In the genomic region with DNA sequence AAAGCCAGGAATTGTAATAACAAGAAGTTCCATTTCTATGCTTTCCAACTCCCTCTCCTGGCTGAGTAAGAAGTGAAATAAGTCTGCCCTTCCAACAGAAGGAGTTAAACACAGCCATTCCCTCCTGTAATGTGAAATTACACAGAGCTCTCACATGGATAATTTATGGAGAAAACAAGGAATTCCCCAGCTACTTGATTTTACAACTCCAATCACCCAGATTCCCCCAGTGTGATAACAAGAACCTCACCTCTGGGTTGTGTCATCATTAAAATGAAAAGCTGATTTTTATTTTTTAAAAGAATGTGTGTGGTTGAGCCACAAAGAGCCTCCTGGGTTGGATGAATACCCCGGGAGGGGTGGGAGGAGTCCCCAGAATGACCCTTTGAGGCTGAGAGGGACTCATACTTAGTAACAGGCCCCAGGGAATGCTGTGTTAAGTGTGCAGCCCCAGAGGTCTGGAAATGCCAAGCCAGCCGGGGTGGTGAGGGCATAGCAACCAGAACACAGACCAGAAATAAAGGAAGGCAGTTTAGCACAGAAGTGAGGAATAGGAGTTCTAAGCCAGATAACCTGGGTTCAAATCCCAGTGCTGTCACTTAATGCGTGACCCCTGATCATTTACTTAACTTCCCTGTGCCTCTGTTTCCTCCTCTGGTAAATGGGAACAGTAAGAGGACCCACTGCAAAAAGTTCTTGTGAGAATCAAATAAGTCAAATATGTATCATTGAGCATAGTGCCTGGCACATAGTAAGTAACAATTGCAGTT, we compare ENCODE assay signal across 10 cellular contexts.
A peak's percentile ranks its signal among the peaks of the same experiment; 100 is the strongest.
DNase-seq lines count a peak whose midpoint lies in the region; TF ChIP-seq lines count a peak whose summit lies in the region.
"Had no signal": no experiment of that assay in that cellular context is flagged by ENCODE, and none has a peak within 500 bp of the region (broad histone marks: within the 10 kb centered on the region; RNA-seq: fewer than 3 reads in every experiment).

No MANE protein-coding gene starts in this region.

- H3K4me3 ChIP-seq in SJCRH30 (no peak overlapping the region), fibroblast of pulmonary artery (replicated peaks; ENCODE audit: low read depth, low read length) (no peak overlapping the region)

- DNase-seq in ELR (ENCODE audit: low read depth) (peak; percentile 76), SJCRH30 (peak; percentile 18 to 34), fibroblast of pulmonary artery (ENCODE audit: low read depth) (peak; percentile 57), renal cortical epithelial cell (ENCODE audit: low read depth) (peak; percentile 94), HT-29 (ENCODE audit: low spot score) (no peak), NCI-H2029 treated with DMSO at 0.1 percent for 48 hours (lab: John Stamatoyannopoulos, UW) (no peak)
- DNase-seq in T-helper 2 cell treated with Interferon-gamma antibody and Interleukin-4, amounts not matched to agents 5 μg/mL and 100 μg/mL, for 36 hours (ENCODE audit: low spot score), result no peak
- no peak for DNase-seq in activated naive CD4-positive, alpha-beta T cell treated with Interleukin-2 at 50 U/mL for 16 hours
- DNase-seq: KBM-7 had no signal

- no peaks in the 10 kb centered on the region for H3K9me3 ChIP-seq in SJCRH30 (replicated peaks)

- H3K27me3 Mint-ChIP-seq in T-helper 2 cell treated with Interferon-gamma antibody and Interleukin-4, amounts not matched to agents 5 μg/mL and 100 μg/mL, for 36 hours (ENCODE audit: low read depth), result no peaks in the 10 kb centered on the region

- no peaks in the 10 kb centered on the region for H3K27me3 ChIP-seq in SJCRH30

- H3K4me3 Mint-ChIP-seq in T-helper 2 cell treated with Interferon-gamma antibody and Interleukin-4, amounts not matched to agents 5 μg/mL and 100 μg/mL, for 36 hours, result no peak overlapping the region

- peak overlapping the region; percentile 2; the same call in 1 of the 2 replicates for H3K27ac ChIP-seq in SJCRH30
- H3K27ac ChIP-seq: VCaP had no signal

- peaks cover 71% of the 10 kb centered on the region for H3K4me1 Mint-ChIP-seq in T-helper 2 cell treated with Interferon-gamma antibody and Interleukin-4, amounts not matched to agents 5 μg/mL and 100 μg/mL, for 36 hours (ENCODE audit: low read depth)

- H3K36me3 ChIP-seq in SJCRH30, result no peaks in the 10 kb centered on the region

- peaks cover 36% of the 10 kb centered on the region for H3K4me1 ChIP-seq in SJCRH30

- H3K36me3 Mint-ChIP-seq in T-helper 2 cell treated with Interferon-gamma antibody and Interleukin-4, amounts not matched to agents 5 μg/mL and 100 μg/mL, for 36 hours (ENCODE audit: low read depth), result no peaks in the 10 kb centered on the region

- peak; percentile 36 for TF ChIP-seq CTCF in fibroblast of pulmonary artery (IDR thresholded peaks at IDR 0.05; ENCODE audit: low read length, missing control alignments)

- H3K9me3 Mint-ChIP-seq in T-helper 2 cell treated with Interferon-gamma antibody and Interleukin-4, amounts not matched to agents 5 μg/mL and 100 μg/mL, for 36 hours, result no peaks in the 10 kb centered on the region

- H3K27ac Mint-ChIP-seq in T-helper 2 cell treated with Interferon-gamma antibody and Interleukin-4, amounts not matched to agents 5 μg/mL and 100 μg/mL, for 36 hours, result no peak overlapping the region

Comparison
In these comparisons a context has a peak if more than half of its experiments do, and no peak if none do; other contexts are left out.
1. DNase-seq: peak in ELR (single experiment), SJCRH30 (2 of 2), fibroblast of pulmonary artery (single experiment) and renal cortical epithelial cell (single experiment); none in T-helper 2 cell treated with Interferon-gamma antibody and Interleukin-4, amounts not matched to agents 5 μg/mL and 100 μg/mL, for 36 hours (single experiment), activated naive CD4-positive, alpha-beta T cell treated with Interleukin-2 at 50 U/mL for 16 hours (single experiment), HT-29 (single experiment) and NCI-H2029 treated with DMSO at 0.1 percent for 48 hours (single experiment).